ENCODE assay signal across 14 cellular contexts in the genomic region with DNA sequence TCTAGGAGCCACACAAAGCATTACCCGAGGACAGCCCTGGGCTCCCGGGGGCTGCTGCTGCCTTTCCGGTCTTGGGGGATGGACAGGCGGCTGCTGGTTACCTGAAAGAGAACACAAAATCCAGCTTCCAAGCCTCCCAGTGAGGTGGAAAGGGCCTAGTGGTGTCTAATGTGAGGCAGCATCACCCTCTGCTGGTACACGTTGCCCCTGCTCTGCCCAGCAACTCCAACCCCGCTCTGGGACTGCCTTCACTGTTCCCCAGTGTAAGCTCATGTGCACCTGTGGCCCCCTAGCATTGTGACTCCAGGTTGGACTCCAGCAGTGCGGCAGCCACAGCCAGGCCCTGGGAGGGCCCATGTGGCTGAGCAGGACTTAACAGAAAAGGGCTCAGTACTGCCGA. TPM values are rescaled to one million over a fixed set of nuclear protein-coding genes. Genes with fewer than 3 reads are reported as not detected.
DNase-seq lines count a peak whose midpoint lies in the region; ATAC-seq, FAIRE-seq and TF ChIP-seq lines count a peak whose summit lies in the region.
"Not testable (repeated sequence)": the region's sequence is repeated elsewhere in the genome, so short reads cannot be mapped to it uniquely, and the experiment has no call there.
"Had no signal": no experiment of that assay in that cellular context is flagged by ENCODE, and none has a peak within 500 bp of the region (broad histone marks: within the 10 kb centered on the region; RNA-seq: fewer than 3 reads in every experiment).

No MANE protein-coding gene starts in this region.

- H3K56ac ChIP-seq in IMR-90 (ENCODE audit: extremely low read depth, insufficient read depth, low read length): not testable (repeated sequence)

- H3K9ac ChIP-seq in DND-41 (ENCODE audit: low read depth, low read length); IMR-90 (ENCODE audit: low read depth, low read length); GM12878 (ENCODE audit: control insufficient read depth, insufficient read depth, low read length): not testable (repeated sequence)

- not testable (repeated sequence) for H3K27ac Mint-ChIP-seq in GM23338, WTC11

- not testable (repeated sequence) for H3K4me3 Mint-ChIP-seq in GM23338, WTC11

- H3K79me1 ChIP-seq in IMR-90 (ENCODE audit: low read depth in 1 of 2, low read length in 2 of 2): not testable (repeated sequence)

- H3K79me2 ChIP-seq in DND-41 (ENCODE audit: insufficient read depth, low read length); GM23338 (replicated peaks; ENCODE audit: insufficient read depth); GM12878 (ENCODE audit: control insufficient read depth, insufficient read depth, low read length): not testable (repeated sequence)

- not testable (repeated sequence) for TF ChIP-seq POLR2A in IMR-90 (IDR thresholded peaks at IDR 0.05; ENCODE audit: low read depth, low read length); GM12878 (IDR thresholded peaks at IDR 0.05; ENCODE audit: low read depth, low read length)

- not testable (repeated sequence) for H2AK9ac ChIP-seq in IMR-90 (replicated peaks; ENCODE audit: low read depth, low read length, poor library complexity)

- no CpG with 5 or more reads among the region's 8 CpGs for WGBS in IMR-90 (ENCODE audit: extremely low coverage in 2 of 2, insufficient read length in 1 of 2), 2 experiments
- WGBS in GM12878 (ENCODE audit: insufficient coverage, insufficient replicate concordance, low lambda C conversion rate, missing lambda C conversion rate): no CpG with 5 or more reads among the region's 8 CpGs

- not testable (repeated sequence) for FAIRE-seq in GM12878 (lab: Jason Lieb, UNC)

- H3K9me1 ChIP-seq in IMR-90 (ENCODE audit: insufficient read depth, low read length): not testable (repeated sequence)

- H3K4me1 Mint-ChIP-seq in GM23338, WTC11: not testable (repeated sequence)

- H3K27ac ChIP-seq in DND-41 (ENCODE audit: low read length); GM23338 (ENCODE audit: low read depth); IMR-90 (ENCODE audit: insufficient read depth, low read length); Panc1 (ENCODE audit: low read length); GM12878 (ENCODE audit: control insufficient read depth, insufficient read depth); left lung: not testable (repeated sequence)

- H2BK15ac ChIP-seq in IMR-90 (ENCODE audit: low read depth, low read length): not testable (repeated sequence)

- CTCF ChIA-PET in IMR-90 (lab: Yijun Ruan, JAX); Panc1 (lab: Charles Lee); WTC11 (lab: Charles Lee); GM12878 (lab: Yijun Ruan, JAX): not testable (repeated sequence)

- not testable (repeated sequence) for H3K9me3 Mint-ChIP-seq in GM23338, WTC11

- ATAC-seq in DND-41 (ENCODE audit: insufficient read depth, low read depth) (peak; percentile 59; the same call in 2 of the 3 replicates), GM23338 (peak; percentile 86), IMR-90 (ENCODE audit: low read depth) (peak; percentile 29; the same call in 1 of the 2 replicates), Panc1 (peak; percentile 74), WTC11 (peak; percentile 79), GM12878 (0 out of 3 replicates have a peak, but pooled peaks have one; percentile 28), left lung (peak; percentile 30), sciatic nerve (peak; percentile 45)

- H3F3A ChIP-seq in GM23338 (replicated peaks; ENCODE audit: low read depth): not testable (repeated sequence)

- RAD21 ChIA-PET in GM12878 (lab: Charles Lee; ENCODE audit: unreplicated experiment): not testable (repeated sequence)

- not testable (repeated sequence) for H2BK20ac ChIP-seq in IMR-90 (ENCODE audit: low read depth, low read length)

- DNase-seq in DND-41; GM23338 (ENCODE audit: low spot score); IMR-90; Panc1 (ENCODE audit: low read depth, low spot score); WTC11 (ENCODE audit: low spot score); GM12878 (ENCODE audit: low read depth, low spot score); left lung; sciatic nerve (ENCODE audit: low spot score): not testable (repeated sequence)

- not testable (repeated sequence) for H3K36me3 ChIP-seq in DND-41 (ENCODE audit: insufficient read depth, low read length); GM23338 (ENCODE audit: insufficient read depth); IMR-90 (ENCODE audit: control insufficient read depth, insufficient read depth, low read length); Panc1 (ENCODE audit: control insufficient read depth, insufficient read depth, low read length); GM12878 (ENCODE audit: control insufficient read depth in 2 of 2, insufficient read depth in 2 of 2, low read length in 1 of 2); left lung

- H2AFZ ChIP-seq in DND-41 (ENCODE audit: low read depth, low read length); GM23338; IMR-90 (replicated peaks; ENCODE audit: low read length, poor library complexity); GM12878 (ENCODE audit: control insufficient read depth, low read depth, low read length): not testable (repeated sequence)

- H3K18ac ChIP-seq in IMR-90 (ENCODE audit: low read depth, low read length): not testable (repeated sequence)

- POLR2A ChIA-PET in IMR-90 (lab: Charles Lee; ENCODE audit: unreplicated experiment); Panc1 (lab: Charles Lee); WTC11 (lab: Charles Lee); GM12878 (lab: Charles Lee): not testable (repeated sequence)

- not testable (repeated sequence) for H3K36me3 Mint-ChIP-seq in GM23338 (ENCODE audit: low read depth); WTC11

- H2BK120ac ChIP-seq in IMR-90 (ENCODE audit: low read depth, low read length): not testable (repeated sequence)

- not testable (repeated sequence) for H4K8ac ChIP-seq in IMR-90 (ENCODE audit: low read depth in 2 of 2, low read length in 2 of 2)

- H2AK5ac ChIP-seq in IMR-90 (ENCODE audit: low read depth, low read length): not testable (repeated sequence)

- H3K4ac ChIP-seq in IMR-90 (ENCODE audit: low read depth, low read length): not testable (repeated sequence)

- H3K23ac ChIP-seq in IMR-90 (ENCODE audit: low read depth, low read length): not testable (repeated sequence)

- dilution Hi-C loops in IMR-90 (cut with HindIII; ENCODE audit: low sequenced_read_pairs, unreplicated experiment): not testable (repeated sequence)

- H4K91ac ChIP-seq in IMR-90 (ENCODE audit: insufficient read depth, low read depth, low read length): not testable (repeated sequence)

- in situ Hi-C loops in IMR-90 (cut with MboI; ENCODE audit: low sequenced_read_pairs); Panc1 (cut with HindIII; ENCODE audit: low pct_unique_long_range_greater_than_20kb, low sequenced_read_pairs); GM12878 (cut with MboI): not testable (repeated sequence)

- not testable (repeated sequence) for H3K14ac ChIP-seq in IMR-90 (replicated peaks; ENCODE audit: low read depth, low read length)

- not testable (repeated sequence) for H3K27me3 ChIP-seq in DND-41 (ENCODE audit: insufficient read depth, low read length, poor library complexity); GM23338 (ENCODE audit: insufficient read depth); IMR-90 (ENCODE audit: control insufficient read depth, insufficient read depth, low read length); Panc1 (ENCODE audit: control insufficient read depth, insufficient read depth, low read length); GM12878 (replicated peaks in 1 of 2; ENCODE audit: control insufficient read depth in 2 of 2, insufficient read depth in 2 of 2, low read length in 1 of 2); left lung

- SMC1A ChIA-PET in GM12878 (lab: Charles Lee; ENCODE audit: uncharacterized antibody, unreplicated experiment): not testable (repeated sequence)

- intact Hi-C loops in IMR-90 (cut with micrococcal nuclease); Panc1 (cut with micrococcal nuclease; ENCODE audit: unreplicated experiment); GM12878 (cut with micrococcal nuclease; ENCODE audit: unreplicated experiment); left lung (cut with DNase I); sciatic nerve (cut with DNase I): not testable (repeated sequence)

- not testable (repeated sequence) for H3K27me3 Mint-ChIP-seq in GM23338 (ENCODE audit: insufficient read depth, low read depth, poor library complexity); WTC11 (ENCODE audit: low read depth)

- H4K5ac ChIP-seq in IMR-90 (ENCODE audit: low read depth, low read length): not testable (repeated sequence)

- BruUV-seq in IMR-90 (replicated peaks; lab: Mats Ljungman, UMichigan); Panc1 (replicated peaks; lab: Mats Ljungman, UMichigan); GM12878 (replicated peaks; lab: Mats Ljungman, UMichigan): not testable (repeated sequence)

- not testable (repeated sequence) for H3K4me3 ChIP-seq in DND-41 (ENCODE audit: low read depth in 1 of 2, low read length in 2 of 2); GM23338; IMR-90 (ENCODE audit: insufficient read depth, low read depth, low read length); Panc1 (ENCODE audit: low read depth in 2 of 2, low read length in 2 of 2); GM12878; left lung

- TF ChIP-seq RAD21 in IMR-90 (IDR thresholded peaks at IDR 0.05; ENCODE audit: low read length); GM12878 (IDR thresholded peaks at IDR 0.05; ENCODE audit: insufficient read depth, low read depth, low read length): not testable (repeated sequence)

- not testable (repeated sequence) for H2BK5ac ChIP-seq in IMR-90 (ENCODE audit: low read depth, low read length, poor library complexity, severe bottlenecking)

- not testable (repeated sequence) for H3K9me3 ChIP-seq in DND-41 (ENCODE audit: insufficient read depth, low read length, severe bottlenecking); IMR-90 (ENCODE audit: control insufficient read depth, insufficient read depth, low read length); Panc1 (ENCODE audit: control insufficient read depth, insufficient read depth, low read depth, low read length); GM12878 (replicated peaks; ENCODE audit: control insufficient read depth, insufficient read depth, low read length); left lung

- not testable (repeated sequence) for H3K4me1 ChIP-seq in DND-41 (ENCODE audit: insufficient read depth, low read length); GM23338 (ENCODE audit: insufficient read depth); IMR-90 (ENCODE audit: control insufficient read depth, insufficient read depth, low read length); Panc1 (ENCODE audit: control insufficient read depth, insufficient read depth, low read length); GM12878 (ENCODE audit: control insufficient read depth, insufficient read depth, low read length); left lung

- not testable (repeated sequence) for TF ChIP-seq EP300 in GM12878 (IDR thresholded peaks at IDR 0.05; ENCODE audit: borderline replicate concordance in 1 of 2, control insufficient read depth in 1 of 2, low read depth in 2 of 2, low read length in 2 of 2)

- not testable (repeated sequence) for H4K20me1 ChIP-seq in DND-41 (ENCODE audit: insufficient read depth, low read length); GM23338 (replicated peaks; ENCODE audit: insufficient read depth); IMR-90 (ENCODE audit: insufficient read depth, low read length); GM12878 (ENCODE audit: control insufficient read depth, insufficient read depth)

- not testable (repeated sequence) for TF ChIP-seq CTCF in DND-41 (IDR thresholded peaks at IDR 0.05; ENCODE audit: borderline replicate concordance, extremely low read depth, low read length, poor library complexity, severe bottlenecking); GM23338 (conservative IDR thresholded peaks at IDR 0.05; ENCODE audit: low read depth in 2 of 2); IMR-90 (conservative IDR thresholded peaks at IDR 0.05; ENCODE audit: low read depth, low read length); Panc1 (IDR thresholded peaks at IDR 0.05); WTC11 (IDR thresholded peaks at IDR 0.05); GM12878 (IDR thresholded peaks at IDR 0.05 in 2 of 3, conservative IDR thresholded peaks at IDR 0.05 in 1 of 3; ENCODE audit: control insufficient read depth in 2 of 3, extremely low read depth in 1 of 3, insufficient read depth in 1 of 3, low read depth in 3 of 3, low read length in 3 of 3); left lung (IDR thresholded peaks at IDR 0.05)

- not testable (repeated sequence) for H3K4me2 ChIP-seq in DND-41 (ENCODE audit: insufficient read depth, low read length); GM23338; IMR-90 (ENCODE audit: low read depth, low read length); GM12878 (ENCODE audit: control insufficient read depth, insufficient read depth)

- not testable (repeated sequence) for H3K9me2 ChIP-seq in GM23338 (ENCODE audit: insufficient read depth)

RNA-seq across cellular contexts. Expression of a gene that starts 2.5 kb away (rescaled TPM):
- total RNA-seq in GM23338 (2014; rRNA removed; shearing (Covaris generic)): not detected in 2 replicates
- polyA plus RNA-seq in GM23338 (2016; fragmentation: Nextera tagmentation; extraction: Ambion mirVana) (not detected in 2 replicates), IMR-90 (2012; rRNA removed) (not detected in 2 replicates), GM12878 (2011; rRNA removed) (not detected in 2 replicates), GM12878 (2014; fragmentation: Illumina TruSeq; extraction: Trizol) (not detected in 2 replicates), GM12878 (2014; fragmentation: Nextera tagmentation; extraction: Ambion mirVana) (not detected), GM12878 (2014; rRNA removed) (0.27 TPM in 1 of 2 replicates, not detected in the other), GM12878 (2016; fragmentation: Nextera tagmentation; extraction: Ambion mirVana) (not detected)
- total RNA-seq in IMR-90 (2012; rRNA removed) (not detected in 2 replicates), Panc1 (2021; ENCODE audit: unreplicated experiment) (not detected), WTC11 (2021) (not detected in 3 replicates), GM12878 (2014; rRNA removed) (not detected in 2 replicates), GM12878 (2014; rRNA removed; fragmentation: Illumina TruSeq; extraction: Trizol) (not detected in 2 replicates), GM12878 (2021) (not detected in 2 replicates), left lung (not detected), sciatic nerve (not detected)
- polyA plus RNA-seq in IMR-90 (2012; cell fraction: cytosol; rRNA removed): not detected in 2 replicates
- polyA plus RNA-seq in IMR-90 (2012; cell fraction: nucleus; rRNA removed; ENCODE audit: low replicate concordance): not detected in 2 replicates
- polyA plus RNA-seq in Panc1 (2012; ENCODE audit: insufficient read length): not detected
- not detected in 2 replicates for total RNA-seq in GM12878 (2013; cell fraction: nucleolus; rRNA removed)
- not detected for polyA plus RNA-seq in GM12878 (2011; ENCODE audit: low read depth)
- not detected in 2 replicates for polyA plus RNA-seq in GM12878 (2011; cell fraction: cytosol; rRNA removed)
- polyA plus RNA-seq in GM12878 (2011; cell fraction: nucleus; rRNA removed): not detected in 2 replicates
- polyA plus RNA-seq in GM12878 (2012): not detected in 2 replicates
- polyA minus RNA-seq in GM12878 (2011; rRNA and poly(A)+ RNA removed): not detected in 2 replicates
- polyA minus RNA-seq in GM12878 (2011; cell fraction: cytosol; rRNA and poly(A)+ RNA removed): not detected in 2 replicates
- not detected in 2 replicates for polyA minus RNA-seq in GM12878 (2011; cell fraction: nucleus; rRNA and poly(A)+ RNA removed)
- total RNA-seq: A673; CD4-positive, alpha-beta memory T cell; H4; H9; HFFc6 had no signal
- polyA plus RNA-seq: BJ; CD4-positive, alpha-beta memory T cell had no signal

RNA-seq across cellular contexts. Expression of a gene that starts 47.6 kb away (rescaled TPM):
- not detected in 2 replicates for total RNA-seq in GM23338 (2014; rRNA removed; shearing (Covaris generic))
- polyA plus RNA-seq in GM23338 (2016; fragmentation: Nextera tagmentation; extraction: Ambion mirVana) (not detected in 2 replicates), IMR-90 (2012; rRNA removed) (not detected in 2 replicates), GM12878 (2011; rRNA removed) (not detected in 2 replicates), GM12878 (2014; fragmentation: Illumina TruSeq; extraction: Trizol) (not detected in 2 replicates), GM12878 (2014; fragmentation: Nextera tagmentation; extraction: Ambion mirVana) (not detected), GM12878 (2014; rRNA removed) (0.27 TPM in 1 of 2 replicates, not detected in the other), GM12878 (2016; fragmentation: Nextera tagmentation; extraction: Ambion mirVana) (not detected)
- total RNA-seq in IMR-90 (2012; rRNA removed) (not detected in 2 replicates), Panc1 (2021; ENCODE audit: unreplicated experiment) (not detected), WTC11 (2021) (not detected in 3 replicates), GM12878 (2014; rRNA removed) (not detected in 2 replicates), GM12878 (2014; rRNA removed; fragmentation: Illumina TruSeq; extraction: Trizol) (not detected in 2 replicates), GM12878 (2021) (not detected in 2 replicates), left lung (not detected), sciatic nerve (not detected)
- not detected in 2 replicates for polyA plus RNA-seq in IMR-90 (2012; cell fraction: cytosol; rRNA removed)
- not detected in 2 replicates for polyA plus RNA-seq in IMR-90 (2012; cell fraction: nucleus; rRNA removed; ENCODE audit: low replicate concordance)
- not detected for polyA plus RNA-seq in Panc1 (2012; ENCODE audit: insufficient read length)
- total RNA-seq in GM12878 (2013; cell fraction: nucleolus; rRNA removed): not detected in 2 replicates
- not detected for polyA plus RNA-seq in GM12878 (2011; ENCODE audit: low read depth)
- not detected in 2 replicates for polyA plus RNA-seq in GM12878 (2011; cell fraction: cytosol; rRNA removed)
- not detected in 2 replicates for polyA plus RNA-seq in GM12878 (2011; cell fraction: nucleus; rRNA removed)
- not detected in 2 replicates for polyA plus RNA-seq in GM12878 (2012)
- not detected in 2 replicates for polyA minus RNA-seq in GM12878 (2011; rRNA and poly(A)+ RNA removed)
- not detected in 2 replicates for polyA minus RNA-seq in GM12878 (2011; cell fraction: cytosol; rRNA and poly(A)+ RNA removed)
- polyA minus RNA-seq in GM12878 (2011; cell fraction: nucleus; rRNA and poly(A)+ RNA removed): not detected in 2 replicates
- total RNA-seq: A673; CD4-positive, alpha-beta memory T cell; H4; H9; HFFc6 had no signal
- polyA plus RNA-seq: BJ; CD4-positive, alpha-beta memory T cell had no signal

Comparison
In these comparisons a context has a peak if more than half of its experiments do, and no peak if none do; other contexts are left out.
1. ATAC-seq: peak in every context shown above with its lines; median percentile 86 in GM23338; 79 in WTC11; 74 in Panc1; 59 in DND-41; 45 in sciatic nerve; 30 in left lung; 29 in IMR-90; 28 in GM12878.